Comparison of ENCODE assay signal across 22 cellular contexts in the genomic region with DNA sequence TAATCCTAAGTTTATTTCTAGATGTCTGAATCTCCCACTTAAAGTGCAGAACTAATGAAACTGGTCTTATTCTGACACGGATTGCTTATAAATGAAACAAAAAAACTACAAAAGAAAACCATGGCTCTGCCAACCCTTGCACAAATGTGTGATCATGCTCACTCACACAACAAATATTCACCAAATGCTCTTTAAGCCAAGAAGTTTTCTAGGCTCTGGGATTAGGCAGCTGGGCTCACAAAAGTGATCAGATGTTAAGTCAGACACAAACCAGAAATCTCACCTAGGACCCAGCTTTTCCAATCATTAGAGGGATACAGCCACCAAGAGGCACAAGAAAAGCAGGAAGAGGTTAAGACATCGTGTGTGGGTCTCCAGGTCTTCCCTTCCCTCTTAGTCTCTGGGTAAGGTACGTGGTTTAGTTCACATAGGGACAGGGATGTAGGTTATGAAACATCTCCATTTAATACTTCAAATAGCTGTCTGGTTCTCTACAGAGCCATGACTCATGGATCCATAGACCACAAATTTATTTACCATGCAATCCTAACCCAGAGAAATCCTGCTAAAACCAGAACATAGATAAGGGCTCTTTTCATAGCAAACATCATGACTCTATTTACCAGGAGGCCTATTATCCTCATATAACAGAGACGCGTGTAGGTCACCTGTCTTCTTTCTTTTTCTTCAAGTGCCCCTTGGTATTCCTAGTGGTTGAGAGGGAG.
DNase-seq lines count a peak whose midpoint lies in the region; ATAC-seq and TF ChIP-seq lines count a peak whose summit lies in the region.
"Had no signal": no experiment of that assay in that cellular context is flagged by ENCODE, and none has a peak within 500 bp of the region (broad histone marks: within the 10 kb centered on the region; RNA-seq: fewer than 3 reads in every experiment).

No MANE protein-coding gene starts in this region.

- ATAC-seq in IMR-90 (ENCODE audit: low read depth) (peak; percentile 80), GM19397 (IDR thresholded peaks at IDR 0.05; ENCODE audit: unreplicated experiment) (no peak), HG03378 (IDR thresholded peaks at IDR 0.05; ENCODE audit: unreplicated experiment) (no peak)
- ATAC-seq: activated T-helper 17 cell treated with anti-CD3 and anti-CD28 coated beads, Interleukin-2, amount 50 U/mL, for 72 hours; esophagus mucosa; mucosa of descending colon had no signal

- H3K4me1 ChIP-seq in IMR-90 (ENCODE audit: control insufficient read depth, insufficient read depth, low read length) = peaks cover 13% of the 10 kb centered on the region
- H3K4me1 ChIP-seq: HAP-1 had no signal

- TF ChIP-seq CTCF in IMR-90 (conservative IDR thresholded peaks at IDR 0.05; ENCODE audit: low read depth, low read length) (no peak), fibroblast of villous mesenchyme (IDR thresholded peaks at IDR 0.05; ENCODE audit: insufficient read depth, low read depth, low read length) (no peak), GM10266 (IDR thresholded peaks at IDR 0.05; ENCODE audit: control insufficient read depth, insufficient read depth, low read depth, missing control alignments) (no peak)

- dilution Hi-C loops in IMR-90 (cut with HindIII; ENCODE audit: low sequenced_read_pairs, unreplicated experiment) = no loop called here

- peaks cover 9% of the 10 kb centered on the region; the same call in 1 of the 2 replicates for H3K9me3 ChIP-seq in IMR-90 (ENCODE audit: control insufficient read depth, insufficient read depth, low read length)
- H3K9me3 ChIP-seq: neutrophil had no signal

- peak overlapping the region; percentile 57; the same call in 1 of the 2 replicates for H3K4me2 ChIP-seq in IMR-90 (ENCODE audit: low read depth, low read length)

- BruUV-seq in IMR-90 (replicated peaks; lab: Mats Ljungman, UMichigan) = no TSS peak

- no peak overlapping the region for H2AFZ ChIP-seq in IMR-90 (replicated peaks; ENCODE audit: low read length, poor library complexity)

- 0 out of 2 replicates have a peak overlapping the region, but pooled peaks have one; percentile 44 for H3K14ac ChIP-seq in IMR-90 (replicated peaks; ENCODE audit: low read depth, low read length)

- peak overlapping the region; percentile 98 for H2BK5ac ChIP-seq in IMR-90 (ENCODE audit: low read depth, low read length, poor library complexity, severe bottlenecking)

- peak overlapping the region; percentile 95 for H2BK20ac ChIP-seq in IMR-90 (ENCODE audit: low read depth, low read length)

- no CpG with 5 or more reads among the region's 5 CpGs for WGBS in IMR-90 (ENCODE audit: extremely low coverage in 2 of 2, insufficient read length in 1 of 2), 2 experiments

- peak overlapping the region; percentile 82; the same call in 1 of the 2 replicates for H4K91ac ChIP-seq in IMR-90 (ENCODE audit: insufficient read depth, low read depth, low read length)

- H4K20me1 ChIP-seq in IMR-90 (ENCODE audit: insufficient read depth, low read length) = no peaks in the 10 kb centered on the region

- H3K79me1 ChIP-seq in IMR-90 (ENCODE audit: low read depth in 1 of 2, low read length in 2 of 2) = no peaks in the 10 kb centered on the region

- POLR2A ChIA-PET in IMR-90 (lab: Charles Lee; ENCODE audit: unreplicated experiment) = no interaction called here

- H3K18ac ChIP-seq in IMR-90 (ENCODE audit: low read depth, low read length) = peak overlapping the region; percentile 94

- H3K4me3 ChIP-seq in IMR-90 (ENCODE audit: insufficient read depth, low read depth, low read length) (no peak overlapping the region), fibroblast of villous mesenchyme (ENCODE audit: low read depth, low read length) (no peak overlapping the region)
- H3K4me3 ChIP-seq: HAP-1, MG63, mucosa of descending colon had no signal

- no peak for TF ChIP-seq RAD21 in IMR-90 (IDR thresholded peaks at IDR 0.05; ENCODE audit: low read length)

- no peaks in the 10 kb centered on the region for H3K27me3 ChIP-seq in IMR-90 (ENCODE audit: control insufficient read depth, insufficient read depth, low read length)
- H3K27me3 ChIP-seq: MG63, neutrophil had no signal

- H3K9me1 ChIP-seq in IMR-90 (ENCODE audit: insufficient read depth, low read length) = 0 out of 2 replicates have a peak, but pooled peaks cover 2% of the 10 kb centered on the region

- H3K4ac ChIP-seq in IMR-90 (ENCODE audit: low read depth, low read length) = peak overlapping the region; percentile 56

- in situ Hi-C loops in IMR-90 (cut with MboI; ENCODE audit: low sequenced_read_pairs) = no loop called here

- peak; percentile 26 for DNase-seq in AG08396 (ENCODE audit: low spot score)
- DNase-seq in IMR-90 = peak; percentile 93
- DNase-seq in amniotic epithelial cell (ENCODE audit: low read depth) = peak; percentile 95
- DNase-seq in fibroblast of villous mesenchyme (ENCODE audit: low read depth) = peak; percentile 81
- no peak for DNase-seq in GM10266 (ENCODE audit: extremely low spot score)
- DNase-seq in NCI-H2171 (lab: John Stamatoyannopoulos, UW) = no peak
- DNase-seq: activated CD4-positive, CD25-positive, alpha-beta regulatory T cell; AML-193; amniotic stem cell; Calu3; MG63; mucosa of descending colon; NCI-H2227 treated with DMSO at 0.1 percent for 48 hours; SIG-M5; stimulated activated CD4-positive, alpha-beta T cell treated with anti-CD3 and anti-CD28 coated beads, Interleukin-4, amount 100 ng/mL, for 1 hour; T-helper 2 cell had no signal

- peak overlapping the region in 1 of 2 experiments; percentile 82; a peak in 3 of 4 replicates for H4K8ac ChIP-seq in IMR-90 (ENCODE audit: low read depth in 2 of 2, low read length in 2 of 2)

- H2AK9ac ChIP-seq in IMR-90 (replicated peaks; ENCODE audit: low read depth, low read length, poor library complexity) = no peak overlapping the region

- peak overlapping the region; percentile 80; the same call in 1 of the 2 replicates for H3K23ac ChIP-seq in IMR-90 (ENCODE audit: low read depth, low read length)

- no peaks in the 10 kb centered on the region for H3K36me3 ChIP-seq in IMR-90 (ENCODE audit: control insufficient read depth, insufficient read depth, low read length)
- H3K36me3 ChIP-seq: HAP-1, neutrophil had no signal

- CTCF ChIA-PET in IMR-90 (lab: Yijun Ruan, JAX) = interaction anchor here (0.7 to 1.5 kb wide), 2 partner anchors 165 to 473 kb away, joined by 3 to 4 read pairs; no protein-coding TSS in a partner anchor

- peak overlapping the region; percentile 71; the same call in 1 of the 3 replicates for H2BK15ac ChIP-seq in IMR-90 (ENCODE audit: low read depth, low read length)

- peak overlapping the region; percentile 61; the same call in 1 of the 2 replicates for H2AK5ac ChIP-seq in IMR-90 (ENCODE audit: low read depth, low read length)

- no peak overlapping the region for H3K9ac ChIP-seq in IMR-90 (ENCODE audit: low read depth, low read length)

- peak overlapping the region; percentile 87; the same call in 1 of the 2 replicates for H4K5ac ChIP-seq in IMR-90 (ENCODE audit: low read depth, low read length)

- H2BK120ac ChIP-seq in IMR-90 (ENCODE audit: low read depth, low read length) = peak overlapping the region; percentile 88

- peak overlapping the region; percentile 87; the same call in 1 of the 2 replicates for H3K27ac ChIP-seq in IMR-90 (ENCODE audit: insufficient read depth, low read length)
- H3K27ac ChIP-seq: neutrophil had no signal

- intact Hi-C loops in IMR-90 (cut with micrococcal nuclease) = loop anchor here (1.0 to 5.0 kb wide), 2 partner anchors 51 to 82 kb away; no protein-coding TSS in a partner anchor

- no peak for TF ChIP-seq POLR2A in IMR-90 (IDR thresholded peaks at IDR 0.05; ENCODE audit: low read depth, low read length)

- peak overlapping the region; percentile 68 for H3K56ac ChIP-seq in IMR-90 (ENCODE audit: extremely low read depth, insufficient read depth, low read length)

TF ChIP-seq in IMR-90, 13 proteins besides CTCF, POLR2A, EP300 and RAD21:
- peak; percentile 79 for TF ChIP-seq FOS (IDR thresholded peaks at IDR 0.05; ENCODE audit: low read depth, low read length)
- TF ChIP-seq, protein P1, sequence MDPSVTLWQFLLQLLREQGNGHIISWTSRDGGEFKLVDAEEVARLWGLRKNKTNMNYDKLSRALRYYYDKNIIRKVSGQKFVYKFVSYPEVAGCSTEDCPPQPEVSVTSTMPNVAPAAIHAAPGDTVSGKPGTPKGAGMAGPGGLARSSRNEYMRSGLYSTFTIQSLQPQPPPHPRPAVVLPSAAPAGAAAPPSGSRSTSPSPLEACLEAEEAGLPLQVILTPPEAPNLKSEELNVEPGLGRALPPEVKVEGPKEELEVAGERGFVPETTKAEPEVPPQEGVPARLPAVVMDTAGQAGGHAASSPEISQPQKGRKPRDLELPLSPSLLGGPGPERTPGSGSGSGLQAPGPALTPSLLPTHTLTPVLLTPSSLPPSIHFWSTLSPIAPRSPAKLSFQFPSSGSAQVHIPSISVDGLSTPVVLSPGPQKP (IDR thresholded peaks at IDR 0.05; ENCODE audit: borderline replicate concordance, low read depth, low read length) = no peak
- peak; percentile 81 for TF ChIP-seq CEBPB (IDR thresholded peaks at IDR 0.05; ENCODE audit: low read depth, low read length)
- no peak for TF ChIP-seq CHD1 (IDR thresholded peaks at IDR 0.05; ENCODE audit: low read depth, low read length)

Comparison
In these comparisons a context has a peak if more than half of its experiments do, and no peak if none do; other contexts are left out.
1. DNase-seq: peak in AG08396 (single experiment), IMR-90 (single experiment), amniotic epithelial cell (single experiment) and fibroblast of villous mesenchyme (single experiment); none in GM10266 (single experiment) and NCI-H2171 (single experiment).